ENCODE assay signal across 8 cellular contexts in genomic region chr22:39502789-39503464, GRCh38. TPM values are rescaled to one million over a fixed set of nuclear protein-coding genes. Genes with fewer than 3 reads are reported as not detected.
DNase-seq lines count a peak whose midpoint lies in the region; ATAC-seq and TF ChIP-seq lines count a peak whose summit lies in the region.

No MANE protein-coding gene starts in this region.

- peak overlapping the region; percentile 83 for H3K27ac Mint-ChIP-seq in activated naive CD8-positive, alpha-beta T cell treated with anti-CD3 and anti-CD28 coated beads, Interleukin-2, amount 50 U/mL, for 24 hours

- no peaks in the 10 kb centered on the region for H3K9me3 Mint-ChIP-seq in activated naive CD8-positive, alpha-beta T cell treated with anti-CD3 and anti-CD28 coated beads, Interleukin-2, amount 50 U/mL, for 24 hours

- TF ChIP-seq CTCF in 22Rv1 (IDR thresholded peaks at IDR 0.05) (no peak), transverse colon (IDR thresholded peaks at IDR 0.05) (no peak)

- H3K27me3 ChIP-seq in transverse colon, result no peaks in the 10 kb centered on the region

- H3K4me3 Mint-ChIP-seq in activated naive CD8-positive, alpha-beta T cell treated with anti-CD3 and anti-CD28 coated beads, Interleukin-2, amount 50 U/mL, for 24 hours, result peak overlapping the region; percentile 90

- H3K27me3 Mint-ChIP-seq in activated naive CD8-positive, alpha-beta T cell treated with anti-CD3 and anti-CD28 coated beads, Interleukin-2, amount 50 U/mL, for 24 hours, result no peaks in the 10 kb centered on the region

- peak overlapping the region; percentile 69 for H3K27ac ChIP-seq in 22Rv1
- H3K27ac ChIP-seq in transverse colon, result peak overlapping the region; percentile 86 to 94 (median 90)

- peaks cover 15 to 36% (median 21%) of the 10 kb centered on the region in 4 donors for H3K4me1 ChIP-seq in transverse colon

- peaks cover 41% of the 10 kb centered on the region for H3K36me3 Mint-ChIP-seq in activated naive CD8-positive, alpha-beta T cell treated with anti-CD3 and anti-CD28 coated beads, Interleukin-2, amount 50 U/mL, for 24 hours (ENCODE audit: low read depth)

- 3 to 8% methylated on average over 2 to 18 of the region's 18 CpGs for WGBS in transverse colon (ENCODE audit: low coverage in 1 of 2), 2 donors

- no peak for DNase-seq in activated naive CD8-positive, alpha-beta T cell treated with anti-CD3 and anti-CD28 coated beads, Interleukin-2, amount 50 U/mL, for 24 hours
- DNase-seq in left colon (peak in 1 of 2 donors; percentile 46), transverse colon (no peak), NCI-H2107 (lab: John Stamatoyannopoulos, UW) (no peak), NCI-H2171 (lab: John Stamatoyannopoulos, UW) (no peak)
- DNase-seq in stimulated activated CD8-positive, alpha-beta memory T cell treated with anti-CD3 and anti-CD28 coated beads, Interleukin-4, amount 100 ng/mL, for 48 hours, result no peak

- intact Hi-C loops in left colon (cut with DNase I, micrococcal nuclease) (loop anchor here in 1 of 2 donors (10.0 kb wide), 1 partner anchor 98 kb away; no protein-coding TSS in a partner anchor), transverse colon (cut with DNase I; ENCODE audit: low total_unique reads) (no loop called here)

- no peak for TF ChIP-seq EP300 in transverse colon (IDR thresholded peaks at IDR 0.05; ENCODE audit: low read depth)

- in situ Hi-C loops in transverse colon (cut with MboI; ENCODE audit: low pct_ligation_motif_present in 1 of 4, low pct_unique_long_range_greater_than_20kb in 1 of 4, low sequenced_read_pairs in 3 of 4), result no loop called here

- H3K9me3 ChIP-seq in transverse colon, result no peaks in the 10 kb centered on the region

- ATAC-seq in HG02588 (IDR thresholded peaks at IDR 0.05; ENCODE audit: unreplicated experiment) (peak; percentile 4), left colon (peak; percentile 68)
- ATAC-seq in activated naive CD8-positive, alpha-beta T cell treated with anti-CD3 and anti-CD28 coated beads, Interleukin-2, amount 50 U/mL, for 24 hours, result no peak

- peaks cover 43% of the 10 kb centered on the region for H3K4me1 Mint-ChIP-seq in activated naive CD8-positive, alpha-beta T cell treated with anti-CD3 and anti-CD28 coated beads, Interleukin-2, amount 50 U/mL, for 24 hours

- peaks cover 0 to 35% (median 10%) of the 10 kb centered on the region in 4 donors for H3K36me3 ChIP-seq in transverse colon

- TF ChIP-seq POLR2A in transverse colon (IDR thresholded peaks at IDR 0.05), result no peak

- H3K4me3 ChIP-seq in transverse colon, result peak overlapping the region; percentile 80 to 98 (median 85)

RNA-seq across cellular contexts. Expression of gene MIEF1, which starts 0.8 kb away (rescaled TPM):
- total RNA-seq in left colon (10 to 100 TPM; 33.1 to 36.3 TPM), transverse colon (10 to 100 TPM; 11.5 to 31.0 (median 25.6) TPM)

RNA-seq across cellular contexts. Expression of gene ATF4, which starts 17.4 kb away (rescaled TPM):
- 100 to 1,000 TPM; 256 to 277 TPM for total RNA-seq in left colon
- 100 to 1,000 TPM; 262 to 566 (median 339) TPM for total RNA-seq in transverse colon

RNA-seq across cellular contexts. Expression of gene RPS19BP1, which starts 29.6 kb away (rescaled TPM):
- total RNA-seq in left colon, result 10 to 100 TPM; 57.6 to 60.7 TPM
- total RNA-seq in transverse colon, result 100 to 1,000 TPM in 2 of 4 donors, 10 to 100 TPM in 2; 20.5 to 153 (median 97.8) TPM

RNA-seq across cellular contexts. Expression of gene MGAT3, which starts 46.1 kb away (rescaled TPM):
- total RNA-seq in left colon, result 10 to 100 TPM in 1 of 2 donors, 1 to 10 TPM in 1; 5.6 to 10.7 TPM
- 10 to 100 TPM in 1 of 4 donors, 1 to 10 TPM in 3; 1.2 to 10.1 (median 5.2) TPM for total RNA-seq in transverse colon
